In genomic region chr17:47502776-47503455, GRCh38 we compare ENCODE assay signal across 8 cellular contexts. TPM values are rescaled to one million over a fixed set of nuclear protein-coding genes. Genes with fewer than 3 reads are reported as not detected.
A peak's percentile ranks its signal among the peaks of the same experiment; 100 is the strongest.
DNase-seq lines count a peak whose midpoint lies in the region; ATAC-seq and TF ChIP-seq lines count a peak whose summit lies in the region.
"Not testable (repeated sequence)": the region's sequence is repeated elsewhere in the genome, so short reads cannot be mapped to it uniquely, and the experiment has no call there.

No MANE protein-coding gene starts in this region.

- H3K4me1 Mint-ChIP-seq in activated T-helper 1 cell treated with anti-CD3 and anti-CD28 coated beads, Interleukin-12 subunit alpha, Interleukin-12 subunit beta, Interleukin-2, Interleukin-4 antibody, amounts not matched to agents 30 ng/mL and 10 ng/mL and 1 ng/mL, durations not matched to agents 14 hours and 24 hours and 36 hours (ENCODE audit: low read depth) = peaks cover 15% of the 10 kb centered on the region
- peaks cover 13% of the 10 kb centered on the region for H3K4me1 Mint-ChIP-seq in dendritic cell treated with granulocyte-macrophage colony-stimulating factor and Interleukin-4, amounts not matched to agents 40 ng/mL and 50 ng/mL, for 4 days (ENCODE audit: low read depth)

- peak overlapping the region; percentile 29 for H3K27ac Mint-ChIP-seq in activated T-helper 1 cell treated with anti-CD3 and anti-CD28 coated beads, Interleukin-12 subunit alpha, Interleukin-12 subunit beta, Interleukin-2, Interleukin-4 antibody, amounts not matched to agents 30 ng/mL and 10 ng/mL and 1 ng/mL, durations not matched to agents 14 hours and 24 hours and 36 hours
- peak overlapping the region; percentile 53 for H3K27ac Mint-ChIP-seq in dendritic cell treated with granulocyte-macrophage colony-stimulating factor and Interleukin-4, amounts not matched to agents 40 ng/mL and 50 ng/mL, for 4 days

- not testable (repeated sequence) for H3K4me1 ChIP-seq in right cardiac atrium (ENCODE audit: control insufficient read depth, insufficient read depth, low read length)
- H3K4me1 ChIP-seq in neutrophil (ENCODE audit: control insufficient read depth in 1 of 2, insufficient read depth in 1 of 2, low read depth in 1 of 2, low read length in 1 of 2) (peaks cover 33 to 37% of the 10 kb centered on the region in 2 experiments), thoracic aorta (ENCODE audit: control insufficient read depth in 1 of 2, low read depth in 2 of 2) (peaks cover 0 to 23% of the 10 kb centered on the region in 2 donors)

- H3K27ac ChIP-seq in right cardiac atrium (ENCODE audit: low read length) (peak overlapping the region; percentile 45), neutrophil (peak overlapping the region; percentile 68), thoracic aorta (peak overlapping the region; percentile 34 to 59)

- in situ Hi-C loops in Caki2 (cut with HindIII; ENCODE audit: low pct_unique_long_range_greater_than_20kb, low sequenced_read_pairs) = not testable (repeated sequence)

- H3K4me3 ChIP-seq in right cardiac atrium (ENCODE audit: low read length); neutrophil (ENCODE audit: low read depth in 1 of 2, low read length in 1 of 2); thoracic aorta: not testable (repeated sequence)

- H3K27me3 ChIP-seq in right cardiac atrium (ENCODE audit: control insufficient read depth, insufficient read depth); neutrophil; thoracic aorta (replicated peaks; ENCODE audit: insufficient read depth): not testable (repeated sequence)

- H3K9me3 ChIP-seq in right cardiac atrium (ENCODE audit: control insufficient read depth, low read length); neutrophil; thoracic aorta: not testable (repeated sequence)

- H3K36me3 Mint-ChIP-seq in activated T-helper 1 cell treated with anti-CD3 and anti-CD28 coated beads, Interleukin-12 subunit alpha, Interleukin-12 subunit beta, Interleukin-2, Interleukin-4 antibody, amounts not matched to agents 30 ng/mL and 10 ng/mL and 1 ng/mL, durations not matched to agents 14 hours and 24 hours and 36 hours (ENCODE audit: low read depth); dendritic cell treated with granulocyte-macrophage colony-stimulating factor and Interleukin-4, amounts not matched to agents 40 ng/mL and 50 ng/mL, for 4 days (ENCODE audit: low read depth): not testable (repeated sequence)

- not testable (repeated sequence) for H3K4me3 Mint-ChIP-seq in activated T-helper 1 cell treated with anti-CD3 and anti-CD28 coated beads, Interleukin-12 subunit alpha, Interleukin-12 subunit beta, Interleukin-2, Interleukin-4 antibody, amounts not matched to agents 30 ng/mL and 10 ng/mL and 1 ng/mL, durations not matched to agents 14 hours and 24 hours and 36 hours; dendritic cell treated with granulocyte-macrophage colony-stimulating factor and Interleukin-4, amounts not matched to agents 40 ng/mL and 50 ng/mL, for 4 days

- H3K27me3 Mint-ChIP-seq in activated T-helper 1 cell treated with anti-CD3 and anti-CD28 coated beads, Interleukin-12 subunit alpha, Interleukin-12 subunit beta, Interleukin-2, Interleukin-4 antibody, amounts not matched to agents 30 ng/mL and 10 ng/mL and 1 ng/mL, durations not matched to agents 14 hours and 24 hours and 36 hours (ENCODE audit: insufficient read depth); dendritic cell treated with granulocyte-macrophage colony-stimulating factor and Interleukin-4, amounts not matched to agents 40 ng/mL and 50 ng/mL, for 4 days: not testable (repeated sequence)

- peak; percentile 73 for DNase-seq in Caki2 (ENCODE audit: low read depth)
- DNase-seq in HT-29 (ENCODE audit: low spot score) = peak; percentile 65
- DNase-seq in RPMI7951 (ENCODE audit: low read depth) = peak; percentile 48
- not testable (repeated sequence) for DNase-seq in activated T-helper 1 cell treated with anti-CD3 and anti-CD28 coated beads, Interleukin-12 subunit alpha, Interleukin-12 subunit beta, Interleukin-2, Interleukin-4 antibody, amounts not matched to agents 30 ng/mL and 10 ng/mL and 1 ng/mL, durations not matched to agents 14 hours and 24 hours and 36 hours (ENCODE audit: low spot score); right cardiac atrium; thoracic aorta (ENCODE audit: low spot score)

- ATAC-seq in right cardiac atrium = peak in 1 of 2 donors; percentile 52
- not testable (repeated sequence) for ATAC-seq in thoracic aorta (ENCODE audit: insufficient number of reproducible peaks, low FRiP score, low read depth)

- 28% methylated on average over 2 of the region's 2 CpGs for WGBS in right cardiac atrium

- intact Hi-C loops in activated T-helper 1 cell treated with anti-CD3 and anti-CD28 coated beads, Interleukin-12 subunit alpha, Interleukin-12 subunit beta, Interleukin-2, Interleukin-4 antibody, amounts not matched to agents 30 ng/mL and 10 ng/mL and 1 ng/mL, durations not matched to agents 14 hours and 24 hours and 36 hours (cut with micrococcal nuclease) = loop anchor here (5.0 kb wide), 1 partner anchor 114 kb away; no protein-coding TSS in a partner anchor
- intact Hi-C loops in dendritic cell treated with granulocyte-macrophage colony-stimulating factor and Interleukin-4, amounts not matched to agents 40 ng/mL and 50 ng/mL, for 4 days (cut with micrococcal nuclease) = not testable (repeated sequence)
- intact Hi-C loops in right cardiac atrium (cut with DNase I) = loop anchor here in 1 of 4 donors (10.0 kb wide), 1 partner anchor 112 kb away; no protein-coding TSS in a partner anchor

- TF ChIP-seq CTCF in neutrophil (IDR thresholded peaks at IDR 0.05); thoracic aorta (IDR thresholded peaks at IDR 0.05): not testable (repeated sequence)

- not testable (repeated sequence) for H3K9me3 Mint-ChIP-seq in activated T-helper 1 cell treated with anti-CD3 and anti-CD28 coated beads, Interleukin-12 subunit alpha, Interleukin-12 subunit beta, Interleukin-2, Interleukin-4 antibody, amounts not matched to agents 30 ng/mL and 10 ng/mL and 1 ng/mL, durations not matched to agents 14 hours and 24 hours and 36 hours; dendritic cell treated with granulocyte-macrophage colony-stimulating factor and Interleukin-4, amounts not matched to agents 40 ng/mL and 50 ng/mL, for 4 days

- H3K36me3 ChIP-seq in neutrophil, thoracic aorta: not testable (repeated sequence)

RNA-seq across cellular contexts. Expression of gene NPEPPS, which starts 28.0 kb away (rescaled TPM):
- 59.0 and 119 TPM in 2 replicates for total RNA-seq in Caki2 (2014; rRNA removed; shearing (Covaris generic); ENCODE audit: low replicate concordance)
- total RNA-seq in HT-29 (2014; rRNA removed; shearing (Covaris generic)) = 38.1 and 43.5 TPM in 2 replicates
- 29.1 and 36.6 TPM in 2 replicates for total RNA-seq in RPMI7951 (2014; rRNA removed; shearing (Covaris generic))
- total RNA-seq in activated T-helper 1 cell treated with anti-CD3 and anti-CD28 coated beads, Interleukin-12 subunit alpha, Interleukin-12 subunit beta, Interleukin-2, Interleukin-4 antibody, amounts not matched to agents 30 ng/mL and 10 ng/mL and 1 ng/mL, durations not matched to agents 14 hours and 24 hours and 36 hours = 103 and 106 TPM in 2 replicates
- total RNA-seq in right cardiac atrium = 10 to 100 TPM; 88.9 to 97.6 (median 91.8) TPM
- 37.8 TPM for polyA plus RNA-seq in right cardiac atrium
- 100 to 1,000 TPM; 135 to 138 TPM for total RNA-seq in thoracic aorta
